ENCODE assay signal across 8 cellular contexts in genomic region chr22:37639771-37640590, GRCh38. TPM values are rescaled to one million over a fixed set of nuclear protein-coding genes. Genes with fewer than 3 reads are reported as not detected.
DNase-seq lines count a peak whose midpoint lies in the region; ATAC-seq and TF ChIP-seq lines count a peak whose summit lies in the region.

No MANE protein-coding gene starts in this region.

- H3K9me2 ChIP-seq in Karpas-422 (replicated peaks; ENCODE audit: insufficient read depth, low read length), result no peaks in the 10 kb centered on the region

- in situ Hi-C loops in astrocyte of the spinal cord (cut with HindIII; ENCODE audit: low sequenced_read_pairs), result no loop called here

- no peaks in the 10 kb centered on the region for H3K27me3 ChIP-seq in CD4-positive, CD25-positive, alpha-beta regulatory T cell (ENCODE audit: control insufficient read depth, insufficient read depth, low read length)
- H3K27me3 ChIP-seq in Karpas-422 (ENCODE audit: low read length), result no peaks in the 10 kb centered on the region
- H3K27me3 ChIP-seq in liver (ENCODE audit: control insufficient read depth in 4 of 4, insufficient read depth in 4 of 4, low read length in 3 of 4), result no peaks in the 10 kb centered on the region
- no peaks in the 10 kb centered on the region for H3K27me3 ChIP-seq in upper lobe of left lung
- no peaks in the 10 kb centered on the region for H3K27me3 ChIP-seq in aorta (ENCODE audit: control insufficient read depth in 1 of 2, insufficient read depth in 2 of 2, low read length in 1 of 2)

- ATAC-seq in CD4-positive, CD25-positive, alpha-beta regulatory T cell (ENCODE audit: low read depth in 2 of 2), result no peak
- peak in 1 of 2 donors; percentile 14 for ATAC-seq in upper lobe of left lung (ENCODE audit: low FRiP score in 2 of 2)
- no peak for ATAC-seq in aorta (ENCODE audit: low FRiP score)
- no peak for ATAC-seq in GM19452 (IDR thresholded peaks at IDR 0.05; ENCODE audit: unreplicated experiment)
- ATAC-seq in HG02870 (IDR thresholded peaks at IDR 0.05; ENCODE audit: unreplicated experiment), result no peak

- no peak for TF ChIP-seq POLR2A in upper lobe of left lung (IDR thresholded peaks at IDR 0.05)

- H3K27me3 Mint-ChIP-seq in CD4-positive, CD25-positive, alpha-beta regulatory T cell, result no peaks in the 10 kb centered on the region

- peak overlapping the region; percentile 80 for H3K4me3 ChIP-seq in CD4-positive, CD25-positive, alpha-beta regulatory T cell (ENCODE audit: low read depth, low read length)
- H3K4me3 ChIP-seq in Karpas-422 (ENCODE audit: low read length) (peak overlapping the region; percentile 96), astrocyte of the spinal cord (ENCODE audit: low read depth, low read length) (peak overlapping the region; percentile 60), liver (ENCODE audit: low read depth in 1 of 3, low read length in 3 of 3) (peak overlapping the region in 2 of 3 donors; percentile 50 to 55), upper lobe of left lung (peak overlapping the region; percentile 57 to 66 (median 64)), aorta (ENCODE audit: low read length in 2 of 2) (no peak overlapping the region)

- H3K36me3 Mint-ChIP-seq in CD4-positive, CD25-positive, alpha-beta regulatory T cell, result peaks cover 16% of the 10 kb centered on the region

- peak overlapping the region; percentile 84 to 96 (median 87) for H3K27ac Mint-ChIP-seq in CD4-positive, CD25-positive, alpha-beta regulatory T cell

- peaks cover 80% of the 10 kb centered on the region for H3K4me1 ChIP-seq in CD4-positive, CD25-positive, alpha-beta regulatory T cell (ENCODE audit: control insufficient read depth, insufficient read depth, low read length, poor library complexity, severe bottlenecking)
- H3K4me1 ChIP-seq in Karpas-422 (ENCODE audit: low read length) (peaks cover 36% of the 10 kb centered on the region), liver (ENCODE audit: control insufficient read depth in 4 of 4, insufficient read depth in 4 of 4, low read length in 3 of 4) (peaks cover 3 to 26% (median 6%) of the 10 kb centered on the region in 4 donors), upper lobe of left lung (peaks cover 56 to 64% (median 57%) of the 10 kb centered on the region in 4 donors), aorta (ENCODE audit: control insufficient read depth in 1 of 2, insufficient read depth in 2 of 2, low read length in 2 of 2) (no peaks in the 10 kb centered on the region)

- WGBS in liver, result 18% methylated on average over 27 of the region's 27 CpGs
- 5 to 21% methylated on average over 6 to 18 of the region's 27 CpGs for WGBS in upper lobe of left lung, 2 donors
- 13 to 15% methylated on average over 24 to 27 of the region's 27 CpGs for WGBS in aorta, 2 donors

- H3K9ac ChIP-seq in Karpas-422 (ENCODE audit: low read length) (peak overlapping the region; percentile 99), liver (ENCODE audit: low read depth in 1 of 2, low read length in 2 of 2) (peak overlapping the region; percentile 7 to 23)

- intact Hi-C loops in aorta (cut with DNase I), result loop anchor here in 1 of 2 donors (2.0 kb wide), 1 partner anchor 145 kb away; no protein-coding TSS in a partner anchor

- H3K4me2 ChIP-seq in Karpas-422 (ENCODE audit: low read depth, low read length, poor library complexity, severe bottlenecking), result peak overlapping the region; percentile 100

- H3K9me3 Mint-ChIP-seq in CD4-positive, CD25-positive, alpha-beta regulatory T cell, result no peaks in the 10 kb centered on the region

- TF ChIP-seq RAD21 in liver (IDR thresholded peaks at IDR 0.05), result no peak

- H3K4me3 Mint-ChIP-seq in CD4-positive, CD25-positive, alpha-beta regulatory T cell, result peak overlapping the region; percentile 91 to 98 (median 98)

- peaks cover 29% of the 10 kb centered on the region for H3K36me3 ChIP-seq in CD4-positive, CD25-positive, alpha-beta regulatory T cell (ENCODE audit: control insufficient read depth, insufficient read depth, low read length)
- H3K36me3 ChIP-seq in Karpas-422 (ENCODE audit: insufficient read depth, low read length) (peaks cover 12% of the 10 kb centered on the region), liver (ENCODE audit: control insufficient read depth in 4 of 4, insufficient read depth in 3 of 4, low read depth in 1 of 4, low read length in 3 of 4) (no peaks in the 10 kb centered on the region), upper lobe of left lung (peaks cover 0 to 11% (median 1%) of the 10 kb centered on the region in 4 donors), aorta (ENCODE audit: control insufficient read depth in 1 of 2, insufficient read depth in 2 of 2, low read length in 1 of 2) (no peaks in the 10 kb centered on the region)

- no peaks in the 10 kb centered on the region for H3K9me3 ChIP-seq in CD4-positive, CD25-positive, alpha-beta regulatory T cell (ENCODE audit: control insufficient read depth in 2 of 2, low read length in 2 of 2)
- H3K9me3 ChIP-seq in Karpas-422 (ENCODE audit: low read length) (no peaks in the 10 kb centered on the region), liver (ENCODE audit: control insufficient read depth in 4 of 4, low read length in 3 of 4) (no peaks in the 10 kb centered on the region), upper lobe of left lung (no peaks in the 10 kb centered on the region), aorta (ENCODE audit: control insufficient read depth, low read length) (no peaks in the 10 kb centered on the region)

- peak in 1 of 3 donors; percentile 43 for DNase-seq in CD4-positive, CD25-positive, alpha-beta regulatory T cell
- DNase-seq in Karpas-422 (peak; percentile 75), astrocyte of the spinal cord (ENCODE audit: low read depth, low spot score) (no peak), upper lobe of left lung (peak in 1 of 2 donors; percentile 52), aorta (no peak)

- peak overlapping the region; percentile 88 for H3K27ac ChIP-seq in CD4-positive, CD25-positive, alpha-beta regulatory T cell (ENCODE audit: insufficient read depth, low read length, poor library complexity, severe bottlenecking)
- H3K27ac ChIP-seq in Karpas-422 (ENCODE audit: low read length) (peak overlapping the region; percentile 89), liver (ENCODE audit: low read depth in 1 of 2, low read length in 2 of 2) (peak overlapping the region; percentile 49 to 53), upper lobe of left lung (peak overlapping the region; percentile 61 to 90 (median 86)), aorta (ENCODE audit: low read depth in 1 of 2, low read length in 2 of 2) (no peak overlapping the region)

- peaks cover 0 to 81% (median 40%) of the 10 kb centered on the region in 4 donors for H3K4me1 Mint-ChIP-seq in CD4-positive, CD25-positive, alpha-beta regulatory T cell

- H3K79me2 ChIP-seq in Karpas-422 (ENCODE audit: low read length), result peaks cover 17% of the 10 kb centered on the region

- no peak overlapping the region for H2AFZ ChIP-seq in Karpas-422 (ENCODE audit: low read length)

- TF ChIP-seq EP300 in upper lobe of left lung (IDR thresholded peaks at IDR 0.05), result no peak

- H4K20me1 ChIP-seq in Karpas-422 (ENCODE audit: insufficient read depth, low read depth, low read length), result no peaks in the 10 kb centered on the region

- TF ChIP-seq CTCF in astrocyte of the spinal cord (IDR thresholded peaks at IDR 0.05; ENCODE audit: low read depth, low read length) (no peak), liver (IDR thresholded peaks at IDR 0.05; ENCODE audit: low read depth, low read length, missing input control) (no peak), upper lobe of left lung (IDR thresholded peaks at IDR 0.05) (no peak)

TF ChIP-seq in liver, 16 proteins besides CTCF, POLR2A, EP300 and RAD21 (continues in another document):
- no peak for TF ChIP-seq TAF1 (conservative IDR thresholded peaks at IDR 0.05)

RNA-seq across cellular contexts. Expression of gene SH3BP1, which starts 0.5 kb away (rescaled TPM):
- 126 TPM for total RNA-seq in CD4-positive, CD25-positive, alpha-beta regulatory T cell
- polyA plus RNA-seq in CD4-positive, CD25-positive, alpha-beta regulatory T cell, result 10 to 100 TPM; 10.1 to 17.8 (median 16.2) TPM
- total RNA-seq in Karpas-422 (2014; rRNA removed; shearing (Covaris generic); ENCODE audit: low replicate concordance), result 43.2 and 50.4 TPM in 2 replicates
- total RNA-seq in liver (1 to 10 TPM; 3.8 to 8.2 TPM), upper lobe of left lung (10 to 100 TPM; 11.4 to 58.7 (median 31.1) TPM), aorta (10 to 100 TPM in 1 of 2 donors, 1 to 10 TPM in 1; 7.2 to 18.2 TPM)
- polyA plus RNA-seq in liver (1 to 10 TPM in 1 of 2 donors, under 1 TPM in 1; 0.24 to 1.7 TPM), aorta (10 to 100 TPM in 1 of 2 donors, 1 to 10 TPM in 1; 3.5 to 14.8 TPM)

RNA-seq across cellular contexts. Expression of gene PDXP, which starts 18.5 kb away (rescaled TPM):
- 2.0 TPM for total RNA-seq in CD4-positive, CD25-positive, alpha-beta regulatory T cell
- polyA plus RNA-seq in CD4-positive, CD25-positive, alpha-beta regulatory T cell, result 1 to 10 TPM; 1.1 to 5.8 (median 3.4) TPM
- total RNA-seq in Karpas-422 (2014; rRNA removed; shearing (Covaris generic); ENCODE audit: low replicate concordance), result 75.3 and 78.9 TPM in 2 replicates
- total RNA-seq in liver (10 to 100 TPM; 23.4 to 32.4 TPM), upper lobe of left lung (10 to 100 TPM in 1 of 6 donors, 1 to 10 TPM in 5; 2.1 to 11.1 (median 8.7) TPM), aorta (1 to 10 TPM; 4.0 to 5.5 TPM)
- polyA plus RNA-seq in liver (10 to 100 TPM; 24.7 to 42.2 TPM), aorta (10 to 100 TPM in 1 of 2 donors, 1 to 10 TPM in 1; 4.7 to 16.2 TPM)

RNA-seq across cellular contexts. Expression of gene GGA1, which starts 31.3 kb away (rescaled TPM):
- total RNA-seq in CD4-positive, CD25-positive, alpha-beta regulatory T cell, result 69.7 TPM
- 10 to 100 TPM; 14.0 to 19.8 (median 16.8) TPM for polyA plus RNA-seq in CD4-positive, CD25-positive, alpha-beta regulatory T cell
- 64.3 and 97.3 TPM in 2 replicates for total RNA-seq in Karpas-422 (2014; rRNA removed; shearing (Covaris generic); ENCODE audit: low replicate concordance)
- total RNA-seq in liver, result 10 to 100 TPM; 17.4 to 26.4 TPM
- 10 to 100 TPM; 15.1 to 18.2 TPM for polyA plus RNA-seq in liver
- total RNA-seq in upper lobe of left lung, result 100 to 1,000 TPM in 2 of 6 donors, 10 to 100 TPM in 4; 52.4 to 226 (median 68.3) TPM
- total RNA-seq in aorta, result 10 to 100 TPM; 35.7 to 62.7 TPM
- 10 to 100 TPM; 14.4 to 68.7 TPM for polyA plus RNA-seq in aorta

RNA-seq across cellular contexts. Expression of gene LGALS1, which starts 35.5 kb away (rescaled TPM):
- total RNA-seq in CD4-positive, CD25-positive, alpha-beta regulatory T cell, result 209 TPM
- 100 to 1,000 TPM; 321 to 829 (median 545) TPM for polyA plus RNA-seq in CD4-positive, CD25-positive, alpha-beta regulatory T cell
- 288 and 308 TPM in 2 replicates for total RNA-seq in Karpas-422 (2014; rRNA removed; shearing (Covaris generic); ENCODE audit: low replicate concordance)
- total RNA-seq in liver (10 to 100 TPM; 35.6 to 74.9 TPM), upper lobe of left lung (100 to 1,000 TPM; 125 to 750 (median 400) TPM), aorta (1,000 to 10,000 TPM; 1,050 to 1,178 TPM)
- polyA plus RNA-seq in liver (100 to 1,000 TPM; 108 to 138 TPM), aorta (1,000 to 10,000 TPM; 1,845 to 3,139 TPM)

RNA-seq across cellular contexts. Expression of gene NOL12, which starts 46.2 kb away (rescaled TPM):
- total RNA-seq in CD4-positive, CD25-positive, alpha-beta regulatory T cell, result 38.2 TPM
- 10 to 100 TPM; 33.7 to 46.9 (median 41.2) TPM for polyA plus RNA-seq in CD4-positive, CD25-positive, alpha-beta regulatory T cell
- total RNA-seq in Karpas-422 (2014; rRNA removed; shearing (Covaris generic); ENCODE audit: low replicate concordance), result 12.3 and 48.1 TPM in 2 replicates
- 10 to 100 TPM; 11.3 to 16.5 TPM for total RNA-seq in liver
- polyA plus RNA-seq in liver, result 10 to 100 TPM in 1 of 2 donors, 1 to 10 TPM in 1; 6.9 to 11.6 TPM
- total RNA-seq in upper lobe of left lung, result 10 to 100 TPM; 23.5 to 89.1 (median 26.7) TPM
- 10 to 100 TPM; 11.1 to 15.4 TPM for total RNA-seq in aorta
- polyA plus RNA-seq in aorta, result 10 to 100 TPM; 13.0 to 19.0 TPM

Comparison
In these comparisons a context has a peak if more than half of its experiments do, and no peak if none do; other contexts are left out.
1. H3K27ac ChIP-seq: peak in CD4-positive, CD25-positive, alpha-beta regulatory T cell (single experiment), Karpas-422 (single experiment), liver (2 of 2) and upper lobe of left lung (4 of 4); none in aorta (0 of 2).
2. H3K4me3 ChIP-seq: peak in CD4-positive, CD25-positive, alpha-beta regulatory T cell (single experiment), Karpas-422 (single experiment), astrocyte of the spinal cord (single experiment), liver (2 of 3) and upper lobe of left lung (4 of 4); none in aorta (0 of 2).